Comparison of ENCODE assay signal across 1 cellular context in genomic region chr2:112646102-112646719, GRCh38.
TF ChIP-seq lines count a peak whose summit lies in the region.

No MANE protein-coding gene starts in this region.

TF ChIP-seq in K562, 482 proteins besides CTCF, POLR2A, EP300 and RAD21 (continued from another document and continues in another):
- TF ChIP-seq ZNF518B (CRISPR knock-in tag; IDR thresholded peaks at IDR 0.05) (no peak), FOXP1 (CRISPR knock-in tag; IDR thresholded peaks at IDR 0.05) (peak; percentile 77; the same call in 1 of the 2 replicates), ZNF436 (CRISPR knock-in tag; IDR thresholded peaks at IDR 0.05) (no peak), CXXC5 (CRISPR knock-in tag; IDR thresholded peaks at IDR 0.05) (no peak), SMARCA5 (IDR thresholded peaks at IDR 0.05) (no peak), HDAC3 (IDR thresholded peaks at IDR 0.05; ENCODE audit: borderline replicate concordance, partially characterized antibody) (no peak), ZSCAN32 (CRISPR knock-in tag; IDR thresholded peaks at IDR 0.05) (no peak), E2F4 (CRISPR knock-in tag; IDR thresholded peaks at IDR 0.05; ENCODE audit: low read depth) (no peak), ZNF586 (CRISPR knock-in tag; conservative IDR thresholded peaks at IDR 0.05) (no peak), CBX3 (IDR thresholded peaks at IDR 0.05; ENCODE audit: borderline replicate concordance in 1 of 2, low read length in 2 of 2) (no peak), TRIM24 (IDR thresholded peaks at IDR 0.05) (no peak), CREB3L1 (IDR thresholded peaks at IDR 0.05; ENCODE audit: borderline replicate concordance, low read depth) (no peak), GABPB2 (CRISPR knock-in tag; conservative IDR thresholded peaks at IDR 0.05) (no peak), ZNF778 (CRISPR knock-in tag; IDR thresholded peaks at IDR 0.05) (no peak), E2F1 (CRISPR knock-in tag; IDR thresholded peaks at IDR 0.05) (peak; percentile 71; the same call in 1 of the 2 replicates), GATA2 (CRISPR knock-in tag; IDR thresholded peaks at IDR 0.05) (no peak), ARID2 (IDR thresholded peaks at IDR 0.05) (no peak), E2F8 (IDR thresholded peaks at IDR 0.05; ENCODE audit: low read depth, partially characterized antibody) (no peak), POU5F1 (IDR thresholded peaks at IDR 0.05; ENCODE audit: borderline replicate concordance, low read depth, low read length, partially characterized antibody) (no peak), ZNF561 (CRISPR knock-in tag; conservative IDR thresholded peaks at IDR 0.05) (no peak), GATAD2B (IDR thresholded peaks at IDR 0.05; ENCODE audit: borderline replicate concordance) (peak; percentile 75), SIN3A (IDR thresholded peaks at IDR 0.05; ENCODE audit: borderline replicate concordance in 2 of 2, control insufficient read depth in 1 of 2, low read depth in 2 of 2, low read length in 2 of 2) (peak in 1 of 2 experiments; percentile 58; a peak in 1 of 4 replicates), ARID1B (IDR thresholded peaks at IDR 0.05) (no peak), KDM2B (CRISPR knock-in tag; IDR thresholded peaks at IDR 0.05) (no peak), PTBP1 (IDR thresholded peaks at IDR 0.05; ENCODE audit: low read depth, low read length) (no peak), PREB (CRISPR knock-in tag; IDR thresholded peaks at IDR 0.05) (no peak), GTF3C2 (IDR thresholded peaks at IDR 0.05; ENCODE audit: borderline replicate concordance, extremely low read depth, insufficient read length) (no peak), ZNF354B (CRISPR knock-in tag; IDR thresholded peaks at IDR 0.05) (no peak), THRB (CRISPR knock-in tag; conservative IDR thresholded peaks at IDR 0.05) (no peak), SNRNP70 (optimal IDR thresholded peaks at IDR 0.05; ENCODE audit: low read depth, low read length) (no peak), ZNF197 (CRISPR knock-in tag; IDR thresholded peaks at IDR 0.05; ENCODE audit: low read depth) (no peak), ZNF696 (CRISPR knock-in tag; conservative IDR thresholded peaks at IDR 0.05) (no peak), ZBTB7A (IDR thresholded peaks at IDR 0.05; ENCODE audit: borderline replicate concordance, control insufficient read depth, low read depth, low read length) (peak; percentile 23; the same call in 1 of the 2 replicates), BRD9 (IDR thresholded peaks at IDR 0.05; ENCODE audit: low read depth, partially characterized antibody) (no peak), CBFB (CRISPR knock-in tag; IDR thresholded peaks at IDR 0.05) (no peak), NFIC (IDR thresholded peaks at IDR 0.05) (no peak), FUS (optimal IDR thresholded peaks at IDR 0.05; ENCODE audit: low read depth, low read length) (peak; percentile 87), TBP (optimal IDR thresholded peaks at IDR 0.05; ENCODE audit: low read depth, low read length) (no peak), ETS2 (tag; IDR thresholded peaks at IDR 0.05; ENCODE audit: borderline replicate concordance, poor library complexity, severe bottlenecking) (no peak), NCOA4 (IDR thresholded peaks at IDR 0.05; ENCODE audit: partially characterized antibody) (no peak), FIP1L1 (IDR thresholded peaks at IDR 0.05; ENCODE audit: low read depth, low read length, poor library complexity, severe bottlenecking) (no peak), ERF (CRISPR knock-in tag; IDR thresholded peaks at IDR 0.05) (0 out of 2 replicates have a peak, but pooled peaks have one; percentile 37), MITF (IDR thresholded peaks at IDR 0.05) (no peak), HIVEP1 (CRISPR knock-in tag; IDR thresholded peaks at IDR 0.05) (no peak), PKNOX1 (IDR thresholded peaks at IDR 0.05) (no peak)
